In genomic region chr14:63478024-63478423, GRCh38 we compare ENCODE assay signal across 8 cellular contexts.
DNase-seq lines count a peak whose midpoint lies in the region; ATAC-seq lines count a peak whose summit lies in the region.

No MANE protein-coding gene starts in this region.

- no peak overlapping the region for H3K4me3 Mint-ChIP-seq in activated T-helper 2 cell treated with anti-CD3 and anti-CD28 coated beads, Interferon-gamma antibody, Interleukin-2, Interleukin-4, amounts not matched to agents 10 μg/mL and 5 μg/mL and 100 μg/mL, durations not matched to agents 14 hours and 24 hours and 36 hours (ENCODE audit: low read depth)

- peaks cover 38% of the 10 kb centered on the region for H3K4me1 Mint-ChIP-seq in activated T-helper 2 cell treated with anti-CD3 and anti-CD28 coated beads, Interferon-gamma antibody, Interleukin-2, Interleukin-4, amounts not matched to agents 10 μg/mL and 5 μg/mL and 100 μg/mL, durations not matched to agents 14 hours and 24 hours and 36 hours (ENCODE audit: low read depth)

- H3K27ac Mint-ChIP-seq in activated T-helper 2 cell treated with anti-CD3 and anti-CD28 coated beads, Interferon-gamma antibody, Interleukin-2, Interleukin-4, amounts not matched to agents 10 μg/mL and 5 μg/mL and 100 μg/mL, durations not matched to agents 14 hours and 24 hours and 36 hours = peak overlapping the region; percentile 43

- H3K9me3 Mint-ChIP-seq in activated T-helper 2 cell treated with anti-CD3 and anti-CD28 coated beads, Interferon-gamma antibody, Interleukin-2, Interleukin-4, amounts not matched to agents 10 μg/mL and 5 μg/mL and 100 μg/mL, durations not matched to agents 14 hours and 24 hours and 36 hours = no peaks in the 10 kb centered on the region

- no peaks in the 10 kb centered on the region for H3K27me3 Mint-ChIP-seq in activated T-helper 2 cell treated with anti-CD3 and anti-CD28 coated beads, Interferon-gamma antibody, Interleukin-2, Interleukin-4, amounts not matched to agents 10 μg/mL and 5 μg/mL and 100 μg/mL, durations not matched to agents 14 hours and 24 hours and 36 hours (ENCODE audit: low read depth)

- peaks cover 4% of the 10 kb centered on the region for H3K36me3 Mint-ChIP-seq in activated T-helper 2 cell treated with anti-CD3 and anti-CD28 coated beads, Interferon-gamma antibody, Interleukin-2, Interleukin-4, amounts not matched to agents 10 μg/mL and 5 μg/mL and 100 μg/mL, durations not matched to agents 14 hours and 24 hours and 36 hours (ENCODE audit: low read depth)

- intact Hi-C loops in activated T-helper 2 cell treated with anti-CD3 and anti-CD28 coated beads, Interferon-gamma antibody, Interleukin-2, Interleukin-4, amounts not matched to agents 10 μg/mL and 5 μg/mL and 100 μg/mL, durations not matched to agents 14 hours and 24 hours and 36 hours (cut with micrococcal nuclease) = loop anchor here (1.0 to 10.0 kb wide), 7 partner anchors 10 to 1027 kb away; partner anchors contain the start of genes PPP2R5E, WDR89, ZBTB1 and ZBTB25

- peak in 2 of 3 experiments; percentile 6 to 7 for DNase-seq in stimulated activated CD4-positive, alpha-beta T cell treated with anti-CD3 and anti-CD28 coated beads, TNF-alpha, amount 100 ng/mL, for 24 hours (ENCODE audit: low read depth in 3 of 3)
- no peak for DNase-seq in stimulated activated CD4-positive, alpha-beta T cell treated with anti-CD3 and anti-CD28 coated beads, Interleukin-4, amount 100 ng/mL, for 1 hour
- peak; percentile 26 for DNase-seq in activated T-helper 2 cell treated with anti-CD3 and anti-CD28 coated beads, Interferon-gamma antibody, Interleukin-2, Interleukin-4, amounts not matched to agents 10 μg/mL and 5 μg/mL and 100 μg/mL, durations not matched to agents 14 hours and 24 hours and 36 hours (ENCODE audit: low spot score)
- no peak for DNase-seq in UCSD-AML1 (lab: John Stamatoyannopoulos, UW; ENCODE audit: unreplicated experiment)
- no peak for DNase-seq in GOT3 (lab: John Stamatoyannopoulos, UW)
- no peak for DNase-seq in C1 segment of cervical spinal cord (lab: John Stamatoyannopoulos, UW)
- DNase-seq in HK-2 (ENCODE audit: unreplicated experiment) = no peak

- peak; percentile 80 for ATAC-seq in HG03097 (IDR thresholded peaks at IDR 0.05; ENCODE audit: low FRiP score, unreplicated experiment)

Comparison
In these comparisons a context has a peak if more than half of its experiments do, and no peak if none do; other contexts are left out.
1. DNase-seq: peak in stimulated activated CD4-positive, alpha-beta T cell treated with anti-CD3 and anti-CD28 coated beads, TNF-alpha, amount 100 ng/mL, for 24 hours (2 of 3) and activated T-helper 2 cell treated with anti-CD3 and anti-CD28 coated beads, Interferon-gamma antibody, Interleukin-2, Interleukin-4, amounts not matched to agents 10 μg/mL and 5 μg/mL and 100 μg/mL, durations not matched to agents 14 hours and 24 hours and 36 hours (single experiment); none in stimulated activated CD4-positive, alpha-beta T cell treated with anti-CD3 and anti-CD28 coated beads, Interleukin-4, amount 100 ng/mL, for 1 hour (single experiment), UCSD-AML1 (single experiment), GOT3 (single experiment), C1 segment of cervical spinal cord (0 of 14) and HK-2 (single experiment).